In the genomic region with DNA sequence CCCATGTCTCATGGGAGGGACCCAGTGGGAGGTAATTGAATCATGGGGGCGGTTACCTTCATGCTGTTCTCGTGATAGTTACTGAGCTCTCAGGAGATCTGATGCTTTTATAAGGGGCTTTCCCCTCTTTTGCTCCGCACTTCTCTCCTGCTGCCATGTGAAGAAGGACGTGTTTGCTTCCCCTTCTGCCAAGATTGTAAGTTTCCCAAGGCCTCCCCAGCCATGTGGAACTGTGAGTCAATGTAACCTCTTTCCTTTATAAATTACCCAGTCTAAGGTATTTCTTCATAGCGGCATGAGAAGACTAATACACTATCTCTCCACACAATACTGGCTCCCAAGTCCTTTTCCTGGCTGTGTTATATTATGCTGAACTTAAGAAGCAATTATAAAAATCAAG, we compare ENCODE assay signal across 8 cellular contexts.
DNase-seq lines count a peak whose midpoint lies in the region; ATAC-seq and TF ChIP-seq lines count a peak whose summit lies in the region.
"Had no signal": no experiment of that assay in that cellular context is flagged by ENCODE, and none has a peak within 500 bp of the region (broad histone marks: within the 10 kb centered on the region; RNA-seq: fewer than 3 reads in every experiment).

No MANE protein-coding gene starts in this region.

- peak; percentile 8 for DNase-seq in activated CD8-positive, alpha-beta T cell treated with anti-CD3 and anti-CD28 coated beads for 36 hours
- DNase-seq in fibroblast of the aortic adventitia (ENCODE audit: low read depth): peak; percentile 60
- DNase-seq in smooth muscle cell (lab: John Stamatoyannopoulos, UW; ENCODE audit: unreplicated experiment): no peak
- DNase-seq in ureter (ENCODE audit: low spot score): no peak
- DNase-seq in NCI-H1417 (lab: John Stamatoyannopoulos, UW): no peak
- no peak for DNase-seq in NCI-H69 (lab: John Stamatoyannopoulos, UW)
- DNase-seq: SHP77 treated with DMSO at 0.1 percent for 48 hours had no signal

- H3K4me3 ChIP-seq in HUES48 (ENCODE audit: low read depth, low read length) (no peak overlapping the region), fibroblast of the aortic adventitia (ENCODE audit: low read depth, low read length) (no peak overlapping the region), smooth muscle cell (no peak overlapping the region)

- ATAC-seq in activated CD8-positive, alpha-beta T cell treated with anti-CD3 and anti-CD28 coated beads for 36 hours: no peak

- H3K9ac ChIP-seq in HUES48 (ENCODE audit: low read depth, low read length): no peak overlapping the region
- peak overlapping the region; percentile 69 for H3K9ac ChIP-seq in smooth muscle cell (ENCODE audit: low read depth)

- WGBS in smooth muscle cell (ENCODE audit: low lambda C conversion rate): 60% methylated on average over 5 of the region's 5 CpGs

- CTCF ChIA-PET in activated CD8-positive, alpha-beta T cell treated with anti-CD3 and anti-CD28 coated beads for 36 hours (lab: Charles Lee): interaction anchor here (0.8 to 1.1 kb wide), 3 partner anchors 15 to 27 kb away, joined by 3 to 6 read pairs (median 3); no protein-coding TSS in a partner anchor

- H3K27ac ChIP-seq in HUES48 (ENCODE audit: low read depth, low read length) (peak overlapping the region; percentile 76), smooth muscle cell (ENCODE audit: low read depth) (peak overlapping the region; percentile 92)

- intact Hi-C loops in activated CD8-positive, alpha-beta T cell treated with anti-CD3 and anti-CD28 coated beads for 36 hours (cut with micrococcal nuclease): no loop called here

- no peak overlapping the region for H2AFZ ChIP-seq in smooth muscle cell (ENCODE audit: low read depth)

- no peaks in the 10 kb centered on the region for H3K27me3 ChIP-seq in HUES48 (ENCODE audit: control insufficient read depth, insufficient read depth, low read length)
- H3K27me3 ChIP-seq in smooth muscle cell (ENCODE audit: low read depth): no peaks in the 10 kb centered on the region

- peak overlapping the region; percentile 55 for H3K4me2 ChIP-seq in smooth muscle cell

- H4K20me1 ChIP-seq in smooth muscle cell (ENCODE audit: low read depth): no peaks in the 10 kb centered on the region

- H3K36me3 Mint-ChIP-seq in activated CD8-positive, alpha-beta T cell treated with anti-CD3 and anti-CD28 coated beads for 36 hours (ENCODE audit: low read depth): peaks cover 41% of the 10 kb centered on the region

- H3K79me2 ChIP-seq in smooth muscle cell (ENCODE audit: low read depth): peaks cover 23% of the 10 kb centered on the region

- no peak overlapping the region for H3K4me3 Mint-ChIP-seq in activated CD8-positive, alpha-beta T cell treated with anti-CD3 and anti-CD28 coated beads for 36 hours

- peaks cover 2% of the 10 kb centered on the region for H3K27me3 Mint-ChIP-seq in activated CD8-positive, alpha-beta T cell treated with anti-CD3 and anti-CD28 coated beads for 36 hours

- H3K27ac Mint-ChIP-seq in activated CD8-positive, alpha-beta T cell treated with anti-CD3 and anti-CD28 coated beads for 36 hours: peak overlapping the region; percentile 65

- H3K36me3 ChIP-seq in HUES48 (ENCODE audit: control insufficient read depth, insufficient read depth, low read length): peaks cover 3% of the 10 kb centered on the region; the same call in 1 of the 2 replicates
- no peaks in the 10 kb centered on the region for H3K36me3 ChIP-seq in smooth muscle cell (ENCODE audit: low read depth)

- POLR2A ChIA-PET in activated CD8-positive, alpha-beta T cell treated with anti-CD3 and anti-CD28 coated beads for 36 hours (lab: Charles Lee): interaction anchor here (0.7 to 1.4 kb wide), 3 partner anchors 9 to 35 kb away, joined by 3 to 4 read pairs (median 4); no protein-coding TSS in a partner anchor

- H3K4me1 ChIP-seq in HUES48 (ENCODE audit: control insufficient read depth, insufficient read depth, low read length) (peaks cover 45% of the 10 kb centered on the region), smooth muscle cell (ENCODE audit: low read depth) (peaks cover 13% of the 10 kb centered on the region)

- H3K4me1 Mint-ChIP-seq in activated CD8-positive, alpha-beta T cell treated with anti-CD3 and anti-CD28 coated beads for 36 hours (ENCODE audit: low read depth): peaks cover 42% of the 10 kb centered on the region

- no peaks in the 10 kb centered on the region for H3K9me3 ChIP-seq in HUES48 (ENCODE audit: control insufficient read depth, insufficient read depth, low read length)
- H3K9me3 ChIP-seq in smooth muscle cell (replicated peaks; ENCODE audit: low read depth): no peaks in the 10 kb centered on the region

- peaks cover 37% of the 10 kb centered on the region for H3F3A ChIP-seq in smooth muscle cell (ENCODE audit: low read depth)

- no peak for TF ChIP-seq CTCF in activated CD8-positive, alpha-beta T cell treated with anti-CD3 and anti-CD28 coated beads for 36 hours (IDR thresholded peaks at IDR 0.05)
- TF ChIP-seq CTCF in fibroblast of the aortic adventitia (IDR thresholded peaks at IDR 0.05; ENCODE audit: insufficient read depth, low read length): no peak
- no peak for TF ChIP-seq CTCF in smooth muscle cell (IDR thresholded peaks at IDR 0.05; ENCODE audit: borderline replicate concordance, insufficient read depth, poor library complexity, severe bottlenecking)

- H3K9me3 Mint-ChIP-seq in activated CD8-positive, alpha-beta T cell treated with anti-CD3 and anti-CD28 coated beads for 36 hours: peaks cover 4% of the 10 kb centered on the region

Comparison
In these comparisons a context has a peak if more than half of its experiments do, and no peak if none do; other contexts are left out.
1. DNase-seq: peak in activated CD8-positive, alpha-beta T cell treated with anti-CD3 and anti-CD28 coated beads for 36 hours (single experiment) and fibroblast of the aortic adventitia (single experiment); none in smooth muscle cell (single experiment), ureter (single experiment), NCI-H1417 (0 of 3) and NCI-H69 (single experiment).